In genomic region chr4:182928061-182928460, GRCh38 we compare ENCODE assay signal across 14 cellular contexts. TPM values are rescaled to one million over a fixed set of nuclear protein-coding genes. Genes with fewer than 3 reads are reported as not detected.
DNase-seq lines count a peak whose midpoint lies in the region; ATAC-seq and TF ChIP-seq lines count a peak whose summit lies in the region.
"Had no signal": no experiment of that assay in that cellular context is flagged by ENCODE, and none has a peak within 500 bp of the region (broad histone marks: within the 10 kb centered on the region; RNA-seq: fewer than 3 reads in every experiment).

No MANE protein-coding gene starts in this region.

- peak; percentile 27 for TF ChIP-seq CTCF in cardiac muscle cell (IDR thresholded peaks at IDR 0.05; ENCODE audit: low read depth, low read length)
- TF ChIP-seq CTCF in endodermal cell (conservative IDR thresholded peaks at IDR 0.05), result peak; percentile 70
- peak; percentile 58 for TF ChIP-seq CTCF in type B pancreatic cell (conservative IDR thresholded peaks at IDR 0.05)
- no peak for TF ChIP-seq CTCF in gastrocnemius medialis (IDR thresholded peaks at IDR 0.05 in 4 of 5, conservative IDR thresholded peaks at IDR 0.05 in 1 of 5)

- H3K27me3 Mint-ChIP-seq in endodermal cell (ENCODE audit: insufficient read depth), result no peaks in the 10 kb centered on the region
- peaks cover 12% of the 10 kb centered on the region for H3K27me3 Mint-ChIP-seq in type B pancreatic cell

- intact Hi-C loops in right cardiac atrium (cut with DNase I), result no loop called here
- intact Hi-C loops in gastrocnemius medialis (cut with DNase I; ENCODE audit: low total_unique reads), result no loop called here

- H3K36me3 Mint-ChIP-seq in endodermal cell (ENCODE audit: low read depth), result no peaks in the 10 kb centered on the region
- no peaks in the 10 kb centered on the region for H3K36me3 Mint-ChIP-seq in type B pancreatic cell
- H3K36me3 Mint-ChIP-seq: CD8-positive, alpha-beta T cell; IgD-negative memory B cell had no signal

- H3K4me1 ChIP-seq in cardiac muscle cell (ENCODE audit: low read depth), result no peaks in the 10 kb centered on the region
- H3K4me1 ChIP-seq in right cardiac atrium (ENCODE audit: control insufficient read depth, insufficient read depth, low read length), result no peaks in the 10 kb centered on the region
- no peaks in the 10 kb centered on the region for H3K4me1 ChIP-seq in endodermal cell (ENCODE audit: control insufficient read depth, insufficient read depth, low read length)
- H3K4me1 ChIP-seq in gastrocnemius medialis, result no peaks in the 10 kb centered on the region

- H3K27ac Mint-ChIP-seq in endodermal cell, result no peak overlapping the region
- H3K27ac Mint-ChIP-seq in type B pancreatic cell, result no peak overlapping the region
- H3K27ac Mint-ChIP-seq: CD8-positive, alpha-beta T cell; IgD-negative memory B cell; T-helper 2 cell treated with Interferon-gamma antibody and Interleukin-4, amounts not matched to agents 5 μg/mL and 100 μg/mL, for 36 hours had no signal

- H3K4me1 Mint-ChIP-seq in endodermal cell (no peaks in the 10 kb centered on the region), type B pancreatic cell (ENCODE audit: unreplicated experiment) (peaks cover 13% of the 10 kb centered on the region)

- no peaks in the 10 kb centered on the region for H3K9me3 Mint-ChIP-seq in endodermal cell
- no peaks in the 10 kb centered on the region for H3K9me3 Mint-ChIP-seq in type B pancreatic cell
- H3K9me3 Mint-ChIP-seq: CD8-positive, alpha-beta T cell; IgD-negative memory B cell; T-helper 2 cell treated with Interferon-gamma antibody and Interleukin-4, amounts not matched to agents 5 μg/mL and 100 μg/mL, for 36 hours had no signal

- H3K36me3 ChIP-seq in cardiac muscle cell (no peaks in the 10 kb centered on the region), endodermal cell (ENCODE audit: control insufficient read depth, insufficient read depth, low read length) (no peaks in the 10 kb centered on the region), gastrocnemius medialis (no peaks in the 10 kb centered on the region)

- H3K27me3 ChIP-seq in cardiac muscle cell (no peaks in the 10 kb centered on the region), right cardiac atrium (ENCODE audit: control insufficient read depth, insufficient read depth) (no peaks in the 10 kb centered on the region), endodermal cell (ENCODE audit: control insufficient read depth, insufficient read depth, low read length, poor library complexity, severe bottlenecking) (no peaks in the 10 kb centered on the region), gastrocnemius medialis (no peaks in the 10 kb centered on the region)
- H3K27me3 ChIP-seq: body of pancreas had no signal

- H3K9me3 ChIP-seq in cardiac muscle cell (ENCODE audit: low read depth), result no peaks in the 10 kb centered on the region
- no peaks in the 10 kb centered on the region for H3K9me3 ChIP-seq in right cardiac atrium (ENCODE audit: control insufficient read depth, low read length)
- H3K9me3 ChIP-seq in endodermal cell (ENCODE audit: control insufficient read depth, low read length), result no peaks in the 10 kb centered on the region
- H3K9me3 ChIP-seq in gastrocnemius medialis, result no peaks in the 10 kb centered on the region
- H3K9me3 ChIP-seq: body of pancreas had no signal

- no peak for ATAC-seq in right cardiac atrium
- ATAC-seq in gastrocnemius medialis, result no peak
- ATAC-seq: body of pancreas; CD8-positive, alpha-beta T cell; esophagus mucosa had no signal

- H3K9ac ChIP-seq in endodermal cell (ENCODE audit: extremely low read depth, low read length, poor library complexity, severe bottlenecking), result no peak overlapping the region

- H3K27ac ChIP-seq in cardiac muscle cell (no peak overlapping the region), right cardiac atrium (ENCODE audit: low read length) (no peak overlapping the region), endodermal cell (ENCODE audit: low read depth, low read length) (no peak overlapping the region), gastrocnemius medialis (no peak overlapping the region)
- H3K27ac ChIP-seq: body of pancreas had no signal

- no peak for DNase-seq in cardiac muscle cell (ENCODE audit: low read depth in 1 of 2, low spot score in 1 of 2)
- no peak for DNase-seq in right cardiac atrium
- DNase-seq in NCI-H69 (lab: John Stamatoyannopoulos, UW), result peak; percentile 58
- DNase-seq in endodermal cell, result peak; percentile 74
- no peak for DNase-seq in type B pancreatic cell (ENCODE audit: extremely low spot score, unreplicated experiment)
- no peak for DNase-seq in NCI-H2196 treated with DMSO at 0.1 percent for 48 hours (lab: John Stamatoyannopoulos, UW; ENCODE audit: unreplicated experiment)
- no peak for DNase-seq in gastrocnemius medialis
- DNase-seq in activated effector memory CD4-positive, alpha-beta T cell treated with Interleukin-2 at 50 U/mL for 16 hours, result no peak
- DNase-seq: body of pancreas; CD8-positive, alpha-beta T cell; NCI-H526 treated with DMSO at 0.1 percent for 48 hours had no signal

- H3K4me3 Mint-ChIP-seq in endodermal cell (no peak overlapping the region), type B pancreatic cell (no peak overlapping the region)
- H3K4me3 Mint-ChIP-seq: CD8-positive, alpha-beta T cell; IgD-negative memory B cell; T-helper 2 cell treated with Interferon-gamma antibody and Interleukin-4, amounts not matched to agents 5 μg/mL and 100 μg/mL, for 36 hours had no signal

- WGBS in right cardiac atrium, result 67% methylated on average over 3 of the region's 3 CpGs
- WGBS in endodermal cell (ENCODE audit: insufficient coverage in 1 of 2, insufficient read length in 1 of 2), 2 experiments, result 76 to 77% methylated on average over 2 to 3 of the region's 3 CpGs

- no peak for TF ChIP-seq POLR2A in gastrocnemius medialis (IDR thresholded peaks at IDR 0.05)

- in situ Hi-C loops in gastrocnemius medialis (cut with MboI; ENCODE audit: low sequenced_read_pairs in 4 of 4), result loop anchor here in 2 of 4 donors (25.0 kb wide), 2 partner anchors 334 to 484 kb away; no protein-coding TSS in a partner anchor

- H3K4me3 ChIP-seq in cardiac muscle cell (no peak overlapping the region), right cardiac atrium (ENCODE audit: low read length) (no peak overlapping the region), endodermal cell (ENCODE audit: low read length) (no peak overlapping the region), gastrocnemius medialis (no peak overlapping the region)
- H3K4me3 ChIP-seq: body of pancreas had no signal

RNA-seq across cellular contexts. Expression of gene DCTD, which starts 10.9 kb away (rescaled TPM):
- total RNA-seq in cardiac muscle cell (55.4 and 67.1 TPM in 2 replicates), right cardiac atrium (10 to 100 TPM; 41.8 to 56.0 (median 47.1) TPM), endodermal cell (100 to 1,000 TPM; 104 to 111 TPM), type B pancreatic cell (ENCODE audit: low replicate concordance) (58.7 and 80.3 TPM in 2 replicates), gastrocnemius medialis (10 to 100 TPM; 32.2 to 48.2 (median 39.1) TPM)
- polyA plus RNA-seq in cardiac muscle cell (73.6 and 86.4 TPM in 2 replicates), right cardiac atrium (26.7 TPM)
- 80.2 TPM for polyA plus RNA-seq in endodermal cell (2013, experiment 1 of 2)
- 68.5 TPM for polyA plus RNA-seq in endodermal cell (2013, experiment 2 of 2)

Comparison
In these comparisons a context has a peak if more than half of its experiments do, and no peak if none do; other contexts are left out.
1. DNase-seq: peak in NCI-H69 (single experiment) and endodermal cell (single experiment); none in cardiac muscle cell (0 of 2), right cardiac atrium (0 of 3), type B pancreatic cell (single experiment), NCI-H2196 treated with DMSO at 0.1 percent for 48 hours (single experiment), gastrocnemius medialis (0 of 2) and activated effector memory CD4-positive, alpha-beta T cell treated with Interleukin-2 at 50 U/mL for 16 hours (single experiment).
2. CTCF ChIP-seq: peak in cardiac muscle cell (single experiment), endodermal cell (single experiment) and type B pancreatic cell (single experiment); none in gastrocnemius medialis (0 of 5).